13 cellular contexts compared by ENCODE assay signal in genomic region chr6:17472653-17473183, GRCh38.
DNase-seq lines count a peak whose midpoint lies in the region; ATAC-seq, FAIRE-seq and TF ChIP-seq lines count a peak whose summit lies in the region.
"Had no signal": no experiment of that assay in that cellular context is flagged by ENCODE, and none has a peak within 500 bp of the region (broad histone marks: within the 10 kb centered on the region; RNA-seq: fewer than 3 reads in every experiment).

No MANE protein-coding gene starts in this region.

- H3K23ac ChIP-seq in mesendoderm (ENCODE audit: low read length) = no peak overlapping the region

- DNase-seq in NCI-H1092 treated with DMSO at 0.1 percent for 48 hours (lab: John Stamatoyannopoulos, UW) (peak; percentile 11), NCI-H1092 (lab: John Stamatoyannopoulos, UW) (no peak), astrocyte (ENCODE audit: low read depth) (no peak), mesendoderm (peak; percentile 96), type B pancreatic cell (ENCODE audit: extremely low spot score, unreplicated experiment) (no peak), HepG2 (ENCODE audit: low spot score) (no peak)
- DNase-seq in central memory CD4-positive, alpha-beta T cell = no peak
- DNase-seq: ACHN; activated CD4-positive, CD25-positive, alpha-beta regulatory T cell; stimulated activated naive CD8-positive, alpha-beta T cell treated with anti-CD3 and anti-CD28 coated beads, Interleukin-15, amount 100 ng/mL, for 72 hours had no signal

- peak overlapping the region; percentile 34 for H3K27ac Mint-ChIP-seq in astrocyte (ENCODE audit: unreplicated experiment)
- peak overlapping the region; percentile 45 for H3K27ac Mint-ChIP-seq in type B pancreatic cell
- H3K27ac Mint-ChIP-seq: activated T-helper 17 cell treated with anti-CD3 and anti-CD28 coated beads, Interleukin-2, amount 50 U/mL, for 72 hours; mesothelial cell of epicardium; stimulated activated naive CD8-positive, alpha-beta T cell treated with anti-CD3 and anti-CD28 coated beads, Interleukin-15, amount 100 ng/mL, for 72 hours had no signal

- H4K20me1 ChIP-seq in astrocyte (ENCODE audit: insufficient read depth, low read length) (peaks cover 6% of the 10 kb centered on the region), HepG2 (ENCODE audit: insufficient read depth, low read length) (no peaks in the 10 kb centered on the region)

- POLR2A ChIA-PET in HepG2 (lab: Yijun Ruan, JAX) = no interaction called here

- H3K56ac ChIP-seq in mesendoderm (ENCODE audit: low read length) = no peak overlapping the region

- H3K4me3 ChIP-seq in astrocyte (ENCODE audit: insufficient read depth, low read depth, low read length) (no peak overlapping the region), mesendoderm (ENCODE audit: low read length) (no peak overlapping the region), HepG2 (replicated peaks in 1 of 3; ENCODE audit: insufficient read depth in 1 of 3, low read depth in 2 of 3, low read length in 3 of 3) (no peak overlapping the region)

- H3K18ac ChIP-seq in mesendoderm (ENCODE audit: low read length) = peak overlapping the region; percentile 60

- no peak overlapping the region for H2BK120ac ChIP-seq in mesendoderm (ENCODE audit: low read depth, low read length)

- ATAC-seq in HepG2 (no peak), GM18517 (IDR thresholded peaks at IDR 0.05; ENCODE audit: unreplicated experiment) (no peak)
- ATAC-seq: activated T-helper 17 cell treated with anti-CD3 and anti-CD28 coated beads, Interleukin-2, amount 50 U/mL, for 72 hours; stimulated activated naive CD8-positive, alpha-beta T cell treated with anti-CD3 and anti-CD28 coated beads, Interleukin-15, amount 100 ng/mL, for 72 hours had no signal

- no peak overlapping the region for H4K5ac ChIP-seq in mesendoderm (ENCODE audit: low read length)

- in situ Hi-C loops in HepG2 (cut with HindIII; ENCODE audit: extremely low pct_ligation_motif_present, low pct_unique_long_range_greater_than_20kb) = no loop called here

- H4K8ac ChIP-seq in mesendoderm (ENCODE audit: low read depth, low read length) = no peak overlapping the region

- no peak overlapping the region for H3K4me3 Mint-ChIP-seq in astrocyte (ENCODE audit: unreplicated experiment)
- peak overlapping the region; percentile 29 for H3K4me3 Mint-ChIP-seq in type B pancreatic cell
- H3K4me3 Mint-ChIP-seq: activated T-helper 17 cell treated with anti-CD3 and anti-CD28 coated beads, Interleukin-2, amount 50 U/mL, for 72 hours; mesothelial cell of epicardium; stimulated activated naive CD8-positive, alpha-beta T cell treated with anti-CD3 and anti-CD28 coated beads, Interleukin-15, amount 100 ng/mL, for 72 hours had no signal

- CTCF ChIA-PET in HepG2 (lab: Yijun Ruan, JAX; ENCODE audit: low intra/inter-chr PET ratio, low total read pairs) = no interaction called here

- H3K36me3 ChIP-seq in astrocyte (ENCODE audit: insufficient read depth, low read length) (peaks cover 8% of the 10 kb centered on the region), mesendoderm (ENCODE audit: control insufficient read depth, insufficient read depth, low read length) (no peaks in the 10 kb centered on the region), HepG2 (replicated peaks in 1 of 2; ENCODE audit: control insufficient read depth in 1 of 2, insufficient read depth in 2 of 2, low read length in 2 of 2) (no peaks in the 10 kb centered on the region; a peak in 1 of 5 replicates)

- no peaks in the 10 kb centered on the region for H3K79me1 ChIP-seq in mesendoderm (ENCODE audit: low read length)

- TF ChIP-seq CTCF in astrocyte (IDR thresholded peaks at IDR 0.05; ENCODE audit: insufficient read depth, low read depth, low read length) (no peak), type B pancreatic cell (conservative IDR thresholded peaks at IDR 0.05) (no peak), HepG2 (CRISPR knock-in tag; IDR thresholded peaks at IDR 0.05) (no peak)

- TF ChIP-seq EP300 in HepG2 (IDR thresholded peaks at IDR 0.05; ENCODE audit: low read depth in 2 of 2, low read length in 2 of 2) (no peak), HepG2 (CRISPR knock-in tag; IDR thresholded peaks at IDR 0.05; ENCODE audit: borderline replicate concordance) (no peak)

- H3K27me3 ChIP-seq in astrocyte (ENCODE audit: insufficient read depth, low read length) (no peaks in the 10 kb centered on the region), mesendoderm (ENCODE audit: insufficient read depth, low read length, poor library complexity) (no peaks in the 10 kb centered on the region), HepG2 (ENCODE audit: control insufficient read depth in 1 of 2, insufficient read depth in 2 of 2, low read length in 2 of 2) (no peaks in the 10 kb centered on the region)

- H3K9me3 Mint-ChIP-seq in astrocyte (ENCODE audit: unreplicated experiment) = no peaks in the 10 kb centered on the region
- H3K9me3 Mint-ChIP-seq in type B pancreatic cell = no peaks in the 10 kb centered on the region
- H3K9me3 Mint-ChIP-seq: activated T-helper 17 cell treated with anti-CD3 and anti-CD28 coated beads, Interleukin-2, amount 50 U/mL, for 72 hours; mesothelial cell of epicardium; stimulated activated naive CD8-positive, alpha-beta T cell treated with anti-CD3 and anti-CD28 coated beads, Interleukin-15, amount 100 ng/mL, for 72 hours had no signal

- peaks cover 7% of the 10 kb centered on the region for H3K4me1 ChIP-seq in astrocyte (ENCODE audit: insufficient read depth, low read length)
- no peaks in the 10 kb centered on the region for H3K4me1 ChIP-seq in mesendoderm (ENCODE audit: control insufficient read depth, low read depth, low read length)
- H3K4me1 ChIP-seq in HepG2 (ENCODE audit: insufficient read depth, low read length) = no peaks in the 10 kb centered on the region

- H3K79me2 ChIP-seq in astrocyte (ENCODE audit: insufficient read depth, low read length) (no peaks in the 10 kb centered on the region), mesendoderm (ENCODE audit: control insufficient read depth, insufficient read depth, low read length) (no peaks in the 10 kb centered on the region), HepG2 (ENCODE audit: insufficient read depth, low read length) (no peaks in the 10 kb centered on the region)

- H3K36me3 Mint-ChIP-seq in astrocyte (ENCODE audit: low read depth, unreplicated experiment) = peaks cover 29% of the 10 kb centered on the region
- peaks cover 4% of the 10 kb centered on the region for H3K36me3 Mint-ChIP-seq in type B pancreatic cell

- H3K27me3 Mint-ChIP-seq in astrocyte (ENCODE audit: low read depth, unreplicated experiment) = no peaks in the 10 kb centered on the region
- H3K27me3 Mint-ChIP-seq in type B pancreatic cell = no peaks in the 10 kb centered on the region

- TF ChIP-seq POLR2A in HepG2 (IDR thresholded peaks at IDR 0.05; ENCODE audit: insufficient read depth in 1 of 2, low read depth in 2 of 2, low read length in 2 of 2) = no peak

- peak overlapping the region; percentile 0 for H3K4me2 ChIP-seq in astrocyte (ENCODE audit: low read length)
- H3K4me2 ChIP-seq in mesendoderm (ENCODE audit: low read length) = no peak overlapping the region
- H3K4me2 ChIP-seq in HepG2 (ENCODE audit: low read depth, low read length) = no peak overlapping the region

- H2AK5ac ChIP-seq in mesendoderm (ENCODE audit: low read length) = no peak overlapping the region

- no CpG with 5 or more reads among the region's 2 CpGs for WGBS in mesendoderm (ENCODE audit: extremely low coverage, insufficient coverage, low lambda C conversion rate)
- 92% methylated on average over 2 of the region's 2 CpGs for WGBS in HepG2 (ENCODE audit: low lambda C conversion rate)

- no TSS peak for BruUV-seq in HepG2 (replicated peaks; lab: Mats Ljungman, UMichigan)

- no peak overlapping the region for H2BK15ac ChIP-seq in mesendoderm (replicated peaks; ENCODE audit: low read depth)

- H3K4ac ChIP-seq in mesendoderm (ENCODE audit: low read depth, low read length) = no peak overlapping the region

- no peak overlapping the region for H2BK5ac ChIP-seq in mesendoderm (ENCODE audit: low read length)

- H2AFZ ChIP-seq in astrocyte (ENCODE audit: low read depth, low read length) = no peak overlapping the region
- no peak overlapping the region for H2AFZ ChIP-seq in HepG2 (ENCODE audit: low read length)

- peak; percentile 17 for FAIRE-seq in astrocyte (lab: Jason Lieb, UNC)
- no peak for FAIRE-seq in HepG2 (lab: Jason Lieb, UNC)

- TF ChIP-seq RAD21 in HepG2 (CRISPR knock-in tag; IDR thresholded peaks at IDR 0.05) = no peak

- H3K27ac ChIP-seq in astrocyte (ENCODE audit: low read depth, low read length) (no peak overlapping the region), mesendoderm (ENCODE audit: low read depth, low read length) (peak overlapping the region; percentile 64), HepG2 (ENCODE audit: extremely low read length, insufficient read depth, low read length) (no peak overlapping the region)

- H3K9me3 ChIP-seq in astrocyte (ENCODE audit: insufficient read depth, low read depth, low read length) = no peaks in the 10 kb centered on the region
- H3K9me3 ChIP-seq in HepG2 (ENCODE audit: low read length) = no peaks in the 10 kb centered on the region

- peaks cover 24% of the 10 kb centered on the region for H3K4me1 Mint-ChIP-seq in astrocyte (ENCODE audit: low read depth, unreplicated experiment)
- peaks cover 37% of the 10 kb centered on the region for H3K4me1 Mint-ChIP-seq in type B pancreatic cell (ENCODE audit: unreplicated experiment)
- H3K4me1 Mint-ChIP-seq: activated T-helper 17 cell treated with anti-CD3 and anti-CD28 coated beads, Interleukin-2, amount 50 U/mL, for 72 hours; stimulated activated naive CD8-positive, alpha-beta T cell treated with anti-CD3 and anti-CD28 coated beads, Interleukin-15, amount 100 ng/mL, for 72 hours had no signal

- peak overlapping the region; percentile 36 for H3K9ac ChIP-seq in astrocyte (ENCODE audit: low read length)
- no peak overlapping the region for H3K9ac ChIP-seq in mesendoderm (ENCODE audit: low read length)
- no peak overlapping the region for H3K9ac ChIP-seq in HepG2 (ENCODE audit: insufficient read depth, low read depth, low read length)

- intact Hi-C loops in HepG2 (cut with micrococcal nuclease; ENCODE audit: unreplicated experiment) = no loop called here

TF ChIP-seq in HepG2, 621 proteins besides CTCF, POLR2A, EP300 and RAD21 (continues in another document):
- no peak for TF ChIP-seq ZBTB43 (CRISPR knock-in tag; conservative IDR thresholded peaks at IDR 0.05)
- TF ChIP-seq MLLT10 (CRISPR knock-in tag; IDR thresholded peaks at IDR 0.05) = no peak
- TF ChIP-seq ZFP37 (CRISPR knock-in tag; IDR thresholded peaks at IDR 0.05; ENCODE audit: borderline replicate concordance) = no peak
- TF ChIP-seq HNRNPLL (IDR thresholded peaks at IDR 0.05; ENCODE audit: low read depth, low read length, poor library complexity, severe bottlenecking) = no peak

Comparison
In these comparisons a context has a peak if more than half of its experiments do, and no peak if none do; other contexts are left out.
1. DNase-seq: peak in NCI-H1092 treated with DMSO at 0.1 percent for 48 hours (single experiment) and mesendoderm (single experiment); none in NCI-H1092 (single experiment), astrocyte (single experiment), type B pancreatic cell (single experiment), central memory CD4-positive, alpha-beta T cell (single experiment) and HepG2 (single experiment).